ENCODE assay signal across 1 cellular context in the genomic region with DNA sequence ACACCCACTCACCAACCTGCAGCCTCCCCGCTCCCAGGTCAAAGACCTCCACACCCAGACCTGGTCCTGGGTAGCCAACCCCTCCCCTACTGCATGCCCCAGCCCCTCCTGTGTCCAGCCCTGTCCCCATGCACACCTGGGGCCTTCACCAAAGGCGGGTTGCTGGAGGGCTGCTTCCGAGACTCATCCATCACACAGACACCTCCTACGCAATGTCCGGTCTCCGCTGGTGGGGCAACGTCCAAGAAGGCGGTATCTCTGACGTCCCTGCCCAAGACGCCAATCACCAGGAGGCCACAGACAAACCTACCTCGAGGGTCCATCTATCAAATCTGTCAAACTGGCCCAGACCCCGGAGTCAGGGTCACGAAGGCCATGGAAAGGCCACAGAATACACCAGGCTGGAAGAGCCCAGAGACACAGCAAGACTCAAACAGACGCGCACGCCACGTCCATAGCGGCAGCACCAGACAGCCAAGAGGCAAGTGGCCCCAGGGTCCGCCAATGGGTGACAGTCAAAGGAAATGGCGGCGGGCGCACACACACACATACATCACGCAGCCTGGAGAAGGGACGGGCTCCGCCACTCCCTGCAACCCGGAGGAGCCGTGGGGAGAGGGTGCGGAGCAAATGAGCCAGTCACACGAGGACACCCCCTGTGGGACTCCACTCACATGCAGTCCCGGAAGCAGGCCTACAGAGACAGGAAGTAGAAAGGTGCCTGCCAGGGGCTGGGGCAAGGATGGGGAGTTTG.
TF ChIP-seq lines count a peak whose summit lies in the region.

No MANE protein-coding gene starts in this region.

TF ChIP-seq in HepG2, 621 proteins besides CTCF, POLR2A, EP300 and RAD21:
- TF ChIP-seq NFIC (IDR thresholded peaks at IDR 0.05; ENCODE audit: low read length): no peak
- no peak for TF ChIP-seq MYNN (CRISPR knock-in tag; IDR thresholded peaks at IDR 0.05; ENCODE audit: low read depth)
- no peak for TF ChIP-seq HMG20B (CRISPR knock-in tag; conservative IDR thresholded peaks at IDR 0.05)
- TF ChIP-seq ESRRA (CRISPR knock-in tag; IDR thresholded peaks at IDR 0.05; ENCODE audit: low read depth): no peak
- no peak for TF ChIP-seq SP5 (CRISPR knock-in tag; IDR thresholded peaks at IDR 0.05; ENCODE audit: borderline replicate concordance, low read depth)
